1 cellular context compared by ENCODE assay signal in the genomic region with DNA sequence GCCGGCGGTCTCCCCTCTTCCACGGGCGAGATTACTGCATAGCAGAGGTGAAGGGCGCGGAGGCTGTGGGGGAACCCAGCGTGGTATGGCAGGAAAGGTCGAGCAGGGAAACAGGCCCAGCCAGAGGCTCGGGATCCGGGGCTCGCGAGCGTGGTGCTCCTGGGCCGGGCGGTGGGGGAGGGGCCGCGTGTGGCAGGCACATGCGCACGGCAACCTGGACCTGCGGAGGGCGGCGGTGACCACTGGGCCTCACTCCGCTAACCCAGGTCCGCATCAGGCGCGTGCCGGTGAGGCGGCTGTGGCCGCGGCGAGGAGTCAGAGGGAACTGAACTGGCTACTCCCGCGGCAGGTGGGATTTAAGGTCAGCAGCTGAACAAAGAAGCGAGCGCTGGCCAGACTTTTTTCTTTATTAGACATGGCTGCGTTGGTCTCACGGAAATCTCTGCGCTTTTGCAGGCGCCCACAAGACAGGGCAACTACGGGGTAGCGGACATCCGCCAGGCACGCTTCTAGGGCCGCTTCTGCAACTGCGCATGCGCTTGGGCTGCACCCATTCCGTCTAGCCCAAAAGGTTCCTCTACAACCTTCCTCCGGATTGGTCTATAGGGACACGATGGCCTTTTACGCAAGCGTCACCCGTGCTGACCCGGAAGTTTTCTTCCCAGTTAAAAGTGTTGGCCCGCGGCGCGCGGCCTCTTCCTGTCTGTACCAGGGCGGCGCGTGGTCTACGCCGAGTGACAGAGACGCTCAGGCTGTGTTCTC.
TF ChIP-seq lines count a peak whose summit lies in the region.

RPS5 (plus strand) TSS at position 694 of the 762 bp plus-strand sequence. CDS start 869 bp downstream, outside the sequence.

TF ChIP-seq in HepG2, 621 proteins besides CTCF, POLR2A, EP300 and RAD21 (continued from another document and continues in another):
- TF ChIP-seq HNF1A (IDR thresholded peaks at IDR 0.05; ENCODE audit: low read depth) (0 out of 2 replicates have a peak, but pooled peaks have one; percentile 47), HNF1A (CRISPR knock-in tag; IDR thresholded peaks at IDR 0.05; ENCODE audit: borderline replicate concordance) (peak; percentile 42), ZNF33A (CRISPR knock-in tag; IDR thresholded peaks at IDR 0.05; ENCODE audit: borderline replicate concordance) (no peak), MIXL1 (CRISPR knock-in tag; IDR thresholded peaks at IDR 0.05) (no peak), ZNF451 (CRISPR knock-in tag; IDR thresholded peaks at IDR 0.05) (peak; percentile 79; the same call in 1 of the 2 replicates), ZNF720 (CRISPR knock-in tag; IDR thresholded peaks at IDR 0.05) (no peak), ZNF143 (CRISPR knock-in tag; IDR thresholded peaks at IDR 0.05) (peak; percentile 77), MXD3 (CRISPR knock-in tag; IDR thresholded peaks at IDR 0.05) (peak; percentile 41), CSRNP1 (CRISPR knock-in tag; IDR thresholded peaks at IDR 0.05) (peak; percentile 48), ZNF18 (CRISPR knock-in tag; IDR thresholded peaks at IDR 0.05; ENCODE audit: insufficient replicate concordance) (no peak), HOXA5 (CRISPR knock-in tag; IDR thresholded peaks at IDR 0.05) (peak; percentile 73), ZNF343 (CRISPR knock-in tag; IDR thresholded peaks at IDR 0.05) (peak; percentile 43; the same call in 1 of the 2 replicates), HMGA1 (CRISPR knock-in tag; conservative IDR thresholded peaks at IDR 0.05) (no peak)
- TF ChIP-seq, protein P1, sequence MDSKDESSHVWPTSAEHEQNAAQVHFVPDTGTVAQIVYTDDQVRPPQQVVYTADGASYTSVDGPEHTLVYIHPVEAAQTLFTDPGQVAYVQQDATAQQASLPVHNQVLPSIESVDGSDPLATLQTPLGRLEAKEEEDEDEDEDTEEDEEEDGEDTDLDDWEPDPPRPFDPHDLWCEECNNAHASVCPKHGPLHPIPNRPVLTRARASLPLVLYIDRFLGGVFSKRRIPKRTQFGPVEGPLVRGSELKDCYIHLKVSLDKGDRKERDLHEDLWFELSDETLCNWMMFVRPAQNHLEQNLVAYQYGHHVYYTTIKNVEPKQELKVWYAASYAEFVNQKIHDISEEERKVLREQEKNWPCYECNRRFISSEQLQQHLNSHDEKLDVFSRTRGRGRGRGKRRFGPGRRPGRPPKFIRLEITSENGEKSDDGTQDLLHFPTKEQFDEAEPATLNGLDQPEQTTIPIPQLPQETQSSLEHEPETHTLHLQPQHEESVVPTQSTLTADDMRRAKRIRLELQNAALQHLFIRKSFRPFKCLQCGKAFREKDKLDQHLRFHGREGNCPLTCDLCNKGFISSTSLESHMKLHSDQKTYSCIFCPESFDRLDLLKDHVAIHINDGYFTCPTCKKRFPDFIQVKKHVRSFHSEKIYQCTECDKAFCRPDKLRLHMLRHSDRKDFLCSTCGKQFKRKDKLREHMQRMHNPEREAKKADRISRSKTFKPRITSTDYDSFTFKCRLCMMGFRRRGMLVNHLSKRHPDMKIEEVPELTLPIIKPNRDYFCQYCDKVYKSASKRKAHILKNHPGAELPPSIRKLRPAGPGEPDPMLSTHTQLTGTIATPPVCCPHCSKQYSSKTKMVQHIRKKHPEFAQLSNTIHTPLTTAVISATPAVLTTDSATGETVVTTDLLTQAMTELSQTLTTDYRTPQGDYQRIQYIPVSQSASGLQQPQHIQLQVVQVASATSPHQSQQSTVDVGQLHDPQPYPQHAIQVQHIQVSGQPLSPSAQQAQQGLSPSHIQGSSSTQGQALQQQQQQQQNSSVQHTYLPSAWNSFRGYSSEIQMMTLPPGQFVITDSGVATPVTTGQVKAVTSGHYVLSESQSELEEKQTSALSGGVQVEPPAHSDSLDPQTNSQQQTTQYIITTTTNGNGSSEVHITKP (CRISPR knock-in tag; IDR thresholded peaks at IDR 0.05; ENCODE audit: low read depth), result no peak; the same call in 1 of the 2 replicates
- TF ChIP-seq, protein P2, sequence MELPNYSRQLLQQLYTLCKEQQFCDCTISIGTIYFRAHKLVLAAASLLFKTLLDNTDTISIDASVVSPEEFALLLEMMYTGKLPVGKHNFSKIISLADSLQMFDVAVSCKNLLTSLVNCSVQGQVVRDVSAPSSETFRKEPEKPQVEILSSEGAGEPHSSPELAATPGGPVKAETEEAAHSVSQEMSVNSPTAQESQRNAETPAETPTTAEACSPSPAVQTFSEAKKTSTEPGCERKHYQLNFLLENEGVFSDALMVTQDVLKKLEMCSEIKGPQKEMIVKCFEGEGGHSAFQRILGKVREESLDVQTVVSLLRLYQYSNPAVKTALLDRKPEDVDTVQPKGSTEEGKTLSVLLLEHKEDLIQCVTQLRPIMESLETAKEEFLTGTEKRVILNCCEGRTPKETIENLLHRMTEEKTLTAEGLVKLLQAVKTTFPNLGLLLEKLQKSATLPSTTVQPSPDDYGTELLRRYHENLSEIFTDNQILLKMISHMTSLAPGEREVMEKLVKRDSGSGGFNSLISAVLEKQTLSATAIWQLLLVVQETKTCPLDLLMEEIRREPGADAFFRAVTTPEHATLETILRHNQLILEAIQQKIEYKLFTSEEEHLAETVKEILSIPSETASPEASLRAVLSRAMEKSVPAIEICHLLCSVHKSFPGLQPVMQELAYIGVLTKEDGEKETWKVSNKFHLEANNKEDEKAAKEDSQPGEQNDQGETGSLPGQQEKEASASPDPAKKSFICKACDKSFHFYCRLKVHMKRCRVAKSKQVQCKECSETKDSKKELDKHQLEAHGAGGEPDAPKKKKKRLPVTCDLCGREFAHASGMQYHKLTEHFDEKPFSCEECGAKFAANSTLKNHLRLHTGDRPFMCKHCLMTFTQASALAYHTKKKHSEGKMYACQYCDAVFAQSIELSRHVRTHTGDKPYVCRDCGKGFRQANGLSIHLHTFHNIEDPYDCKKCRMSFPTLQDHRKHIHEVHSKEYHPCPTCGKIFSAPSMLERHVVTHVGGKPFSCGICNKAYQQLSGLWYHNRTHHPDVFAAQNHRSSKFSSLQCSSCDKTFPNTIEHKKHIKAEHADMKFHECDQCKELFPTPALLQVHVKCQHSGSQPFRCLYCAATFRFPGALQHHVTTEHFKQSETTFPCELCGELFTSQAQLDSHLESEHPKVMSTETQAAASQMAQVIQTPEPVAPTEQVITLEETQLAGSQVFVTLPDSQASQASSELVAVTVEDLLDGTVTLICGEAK (IDR thresholded peaks at IDR 0.05), result peak; percentile 64
- TF ChIP-seq, protein P2 (CRISPR knock-in tag; IDR thresholded peaks at IDR 0.05), result no peak; the same call in none of the 2 replicates
